Comparison of ENCODE assay signal across 8 cellular contexts in the genomic region with DNA sequence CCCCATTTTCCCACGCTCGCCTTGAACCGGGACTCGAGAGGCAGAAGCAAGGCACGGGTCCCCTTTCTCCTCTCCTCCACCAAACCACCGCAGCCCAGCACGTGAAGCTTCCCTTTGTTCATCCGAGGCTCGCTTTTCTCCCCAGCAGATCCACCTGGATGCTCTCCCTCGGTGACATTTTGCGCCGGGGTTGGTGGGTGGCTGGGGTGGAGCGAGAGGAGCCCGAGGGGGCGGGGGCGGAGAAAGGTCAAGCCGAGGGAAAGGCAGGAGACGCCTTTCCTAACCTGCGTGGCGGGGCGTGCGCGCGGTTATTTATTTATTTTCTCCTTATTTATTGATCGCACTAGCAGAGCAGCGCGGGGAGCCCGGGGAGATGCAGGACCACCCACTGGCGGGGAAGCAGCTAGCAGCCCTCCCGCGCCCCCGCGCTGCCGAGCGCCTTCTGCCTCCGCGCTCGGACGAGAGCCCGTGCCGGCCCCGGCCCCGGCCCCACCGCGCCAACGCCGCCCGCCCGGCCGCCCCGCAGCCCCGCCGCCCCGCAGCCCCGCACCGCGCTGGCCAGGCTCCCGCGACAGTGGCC. TPM values are rescaled to one million over a fixed set of nuclear protein-coding genes. Genes with fewer than 3 reads are reported as not detected.
DNase-seq lines count a peak whose midpoint lies in the region; ATAC-seq, FAIRE-seq and TF ChIP-seq lines count a peak whose summit lies in the region.

A gene (plus strand): TSS at position 280 of the 580 bp plus-strand sequence.

- CTCF ChIA-PET in A673 (lab: Charles Lee): interaction anchor here (0.6 kb wide), 1 partner anchor 228 kb away, joined by 3 read pairs; no protein-coding TSS in a partner anchor

- H3K4me3 ChIP-seq in A673 (ENCODE audit: low read depth, low read length, poor library complexity, severe bottlenecking): peak within 1 kb of the TSS; percentile 32
- peak within 1 kb of the TSS; percentile 88 for H3K4me3 ChIP-seq in SK-N-MC

- FAIRE-seq in frontal cortex (lab: Jason Lieb, UNC): no peak

- peaks cover 4% of the 10 kb centered on the region for H3K4me1 ChIP-seq in A673 (ENCODE audit: insufficient read depth, low read length, poor library complexity, severe bottlenecking)

- POLR2A ChIA-PET in A673 (lab: Charles Lee; ENCODE audit: low non-redundant PET): no interaction called here

- DNase-seq in A673 (ENCODE audit: low spot score): peak; percentile 16
- DNase-seq in SK-N-MC (ENCODE audit: low read depth, low spot score): no peak
- DNase-seq in frontal cortex (ENCODE audit: low spot score in 2 of 2): peak in 1 of 2 donors; percentile 13
- DNase-seq in posterior vena cava (ENCODE audit: low spot score): peak; percentile 84
- no peak for DNase-seq in omental fat pad (ENCODE audit: low spot score)
- no peak for DNase-seq in NCI-H2107 treated with DMSO at 0.1 percent for 48 hours (lab: John Stamatoyannopoulos, UW; ENCODE audit: unreplicated experiment)

- BruUV-seq in A673 (replicated peaks; lab: Mats Ljungman, UMichigan): no TSS peak

- H3K36me3 ChIP-seq in A673 (ENCODE audit: insufficient read depth, low read length, poor library complexity, severe bottlenecking) (no peaks in the 10 kb centered on the region), SK-N-MC (ENCODE audit: insufficient read depth, low read length) (no peaks in the 10 kb centered on the region)

- H3K9me3 ChIP-seq in A673 (ENCODE audit: low read depth, low read length, poor library complexity, severe bottlenecking) (no peaks in the 10 kb centered on the region), SK-N-MC (ENCODE audit: low read depth, low read length) (no peaks in the 10 kb centered on the region)

- H3K27me3 ChIP-seq in A673 (replicated peaks; ENCODE audit: insufficient read depth, low read depth, low read length, poor library complexity): peaks cover 19% of the 10 kb centered on the region

- no peak for TF ChIP-seq CTCF in A673 (conservative IDR thresholded peaks at IDR 0.05; ENCODE audit: low read depth, low read length)
- no peak for TF ChIP-seq CTCF in omental fat pad (IDR thresholded peaks at IDR 0.05)

- H3K27ac ChIP-seq in A673 (ENCODE audit: low read depth, low read length, poor library complexity, severe bottlenecking) (no peak within 1 kb of the TSS), SK-N-MC (no peak within 1 kb of the TSS)

- H3K9ac ChIP-seq in SK-N-MC (ENCODE audit: insufficient read length): peak within 1 kb of the TSS; percentile 29

- ATAC-seq in GM18870 (IDR thresholded peaks at IDR 0.05; ENCODE audit: unreplicated experiment) (peak; percentile 16), HG03097 (IDR thresholded peaks at IDR 0.05; ENCODE audit: low FRiP score, unreplicated experiment) (peak; percentile 19), omental fat pad (ENCODE audit: low FRiP score) (no peak)

- intact Hi-C loops in A673 (cut with micrococcal nuclease; ENCODE audit: unreplicated experiment): loop anchor here (1.0 to 10.0 kb wide), 5 partner anchors 284 to 1918 kb away; no protein-coding TSS in a partner anchor
- intact Hi-C loops in posterior vena cava (cut with DNase I): loop anchor here in 1 of 2 donors (5.0 kb wide), 1 partner anchor 341 kb away; no protein-coding TSS in a partner anchor

RNA-seq across cellular contexts. Expression of the gene that starts here (rescaled TPM):
- not detected in 2 replicates for total RNA-seq in A673 (2021)
- 51.8 TPM for total RNA-seq in frontal cortex
- total RNA-seq in posterior vena cava: 1 to 10 TPM; 3.5 to 7.0 TPM
- total RNA-seq in omental fat pad: 1 to 10 TPM in 3 of 4 donors, under 1 TPM in 1; 0.96 to 3.8 (median 1.7) TPM

Comparison
In these comparisons a context has a peak if more than half of its experiments do, and no peak if none do; other contexts are left out.
1. Peak in DNase-seq and H3K4me3 ChIP-seq in A673; RNA of the gene not detected or under 1 TPM.